In the genomic region with DNA sequence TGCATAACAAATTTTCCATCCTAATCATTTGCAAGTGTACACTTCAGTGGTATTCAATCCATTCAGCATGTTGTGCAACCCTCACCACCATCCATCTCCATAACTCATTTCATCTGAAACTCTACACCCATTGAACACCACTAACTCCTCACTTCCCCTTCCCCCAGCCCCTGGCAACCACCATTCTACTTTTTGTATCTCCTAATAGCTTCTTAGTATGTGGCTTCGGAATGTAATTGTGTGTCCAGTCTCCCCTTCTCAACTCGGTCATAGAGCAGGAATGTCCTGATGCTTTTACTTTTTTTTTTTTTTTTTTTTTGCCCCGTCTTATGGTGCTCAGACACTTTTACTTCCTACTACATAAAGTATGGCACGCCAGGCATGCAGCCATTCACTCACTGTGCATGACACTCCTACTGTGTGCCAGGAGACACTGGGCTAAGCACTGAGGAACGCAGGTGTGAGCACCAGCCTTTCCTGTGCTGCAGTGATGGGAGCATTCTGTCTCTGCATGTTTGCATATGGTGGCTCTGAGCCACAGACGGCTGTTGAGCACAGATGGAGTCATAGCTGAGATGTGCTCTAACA, we compare ENCODE assay signal across 12 cellular contexts. TPM values are rescaled to one million over a fixed set of nuclear protein-coding genes. Genes with fewer than 3 reads are reported as not detected.
A peak's percentile ranks its signal among the peaks of the same experiment; 100 is the strongest.
DNase-seq lines count a peak whose midpoint lies in the region; ATAC-seq and TF ChIP-seq lines count a peak whose summit lies in the region.
"Had no signal": no experiment of that assay in that cellular context is flagged by ENCODE, and none has a peak within 500 bp of the region (broad histone marks: within the 10 kb centered on the region; RNA-seq: fewer than 3 reads in every experiment).

No MANE protein-coding gene starts in this region.

- ATAC-seq in natural killer cell (no peak), HG02588 (IDR thresholded peaks at IDR 0.05; ENCODE audit: unreplicated experiment) (no peak)
- ATAC-seq: activated T-cell treated with anti-CD3 and anti-CD28 coated beads, Interleukin-2, amount 50 U/mL, for 72 hours had no signal

- DNase-seq in GM12865 (ENCODE audit: low read depth) (peak; percentile 37), MV-4-11 (lab: John Stamatoyannopoulos, UW) (peak; percentile 97), astrocyte of the spinal cord (ENCODE audit: low read depth, low spot score) (peak; percentile 47), trophoblast cell (peak; percentile 59 to 64), natural killer cell (no peak), mucosa of gallbladder (ENCODE audit: low spot score) (no peak), OCI-M2 (lab: John Stamatoyannopoulos, UW; ENCODE audit: unreplicated experiment) (no peak)
- DNase-seq: activated T-cell treated with anti-CD3 and anti-CD28 coated beads, Interleukin-2, amount 50 U/mL, for 72 hours; effector CD4-positive, alpha-beta T cell; kidney; NCI-H2029 had no signal

- no peak overlapping the region for H2AFZ ChIP-seq in trophoblast cell (ENCODE audit: insufficient read depth, low read length, poor library complexity)

- H2BK5ac ChIP-seq in trophoblast cell (ENCODE audit: low read depth, low read length, poor library complexity) = no peak overlapping the region

- H3K4me1 Mint-ChIP-seq in natural killer cell = no peaks in the 10 kb centered on the region

- WGBS in trophoblast cell (ENCODE audit: extremely low coverage, insufficient coverage, insufficient read length) = no CpG with 5 or more reads among the region's 6 CpGs

- no peak overlapping the region for H4K8ac ChIP-seq in trophoblast cell (ENCODE audit: low read depth, low read length)

- no peak overlapping the region for H3K4me3 Mint-ChIP-seq in natural killer cell
- H3K4me3 Mint-ChIP-seq: activated T-cell treated with anti-CD3 and anti-CD28 coated beads, Interleukin-2, amount 50 U/mL, for 72 hours had no signal

- H3K27ac ChIP-seq in trophoblast cell (ENCODE audit: low read depth, low read length) = no peak overlapping the region

- no peaks in the 10 kb centered on the region for H3K36me3 Mint-ChIP-seq in natural killer cell

- no peak overlapping the region for H3K4ac ChIP-seq in trophoblast cell (ENCODE audit: low read depth, low read length)

- no peak overlapping the region for H3K4me3 ChIP-seq in GM12865 (ENCODE audit: low read depth, low read length)
- no peak overlapping the region for H3K4me3 ChIP-seq in astrocyte of the spinal cord (ENCODE audit: low read depth, low read length)
- no peak overlapping the region for H3K4me3 ChIP-seq in trophoblast cell (ENCODE audit: low read depth, low read length)

- no peak overlapping the region for H3K9ac ChIP-seq in trophoblast cell (ENCODE audit: low read length)

- no peaks in the 10 kb centered on the region for H3K79me1 ChIP-seq in trophoblast cell (ENCODE audit: low read length)

- no peak overlapping the region for H3K4me2 ChIP-seq in trophoblast cell (ENCODE audit: low read length)

- no peaks in the 10 kb centered on the region for H3K36me3 ChIP-seq in trophoblast cell (ENCODE audit: control insufficient read depth in 1 of 2, insufficient read depth in 2 of 2, low read length in 2 of 2)

- H2BK120ac ChIP-seq in trophoblast cell (ENCODE audit: insufficient read depth, low read length, poor library complexity) = no peak overlapping the region

- TF ChIP-seq CTCF in GM12865 (IDR thresholded peaks at IDR 0.05; ENCODE audit: insufficient read depth, low read depth, low read length, missing control alignments) = no peak
- no peak for TF ChIP-seq CTCF in astrocyte of the spinal cord (IDR thresholded peaks at IDR 0.05; ENCODE audit: low read depth, low read length)
- no peak for TF ChIP-seq CTCF in natural killer cell (IDR thresholded peaks at IDR 0.05)

- no peaks in the 10 kb centered on the region for H3K79me2 ChIP-seq in trophoblast cell (ENCODE audit: control insufficient read depth, insufficient read depth, low read length, poor library complexity)

- in situ Hi-C loops in astrocyte of the spinal cord (cut with HindIII; ENCODE audit: low sequenced_read_pairs) = no loop called here

- no peaks in the 10 kb centered on the region for H3K9me3 Mint-ChIP-seq in natural killer cell
- H3K9me3 Mint-ChIP-seq: activated T-cell treated with anti-CD3 and anti-CD28 coated beads, Interleukin-2, amount 50 U/mL, for 72 hours had no signal

- H3K27me3 ChIP-seq in trophoblast cell (ENCODE audit: insufficient read depth, low read length) = no peaks in the 10 kb centered on the region

- H2BK12ac ChIP-seq in trophoblast cell (ENCODE audit: low read length) = no peak overlapping the region

- H3K9me3 ChIP-seq in trophoblast cell (ENCODE audit: insufficient read depth, low read depth, low read length) = no peaks in the 10 kb centered on the region

- H3K14ac ChIP-seq in trophoblast cell (ENCODE audit: low read length) = no peak overlapping the region

- no peak overlapping the region for H3K18ac ChIP-seq in trophoblast cell (ENCODE audit: low read length)

- no peak overlapping the region for H2AK5ac ChIP-seq in trophoblast cell (ENCODE audit: low read length)

- intact Hi-C loops in natural killer cell (cut with micrococcal nuclease) = no loop called here

- H3K27ac Mint-ChIP-seq in natural killer cell = no peak overlapping the region
- H3K27ac Mint-ChIP-seq: activated T-cell treated with anti-CD3 and anti-CD28 coated beads, Interleukin-2, amount 50 U/mL, for 72 hours had no signal

- H4K12ac ChIP-seq in trophoblast cell (ENCODE audit: low read depth, low read length) = no peak overlapping the region

- H3K23ac ChIP-seq in trophoblast cell (ENCODE audit: low read length) = no peak overlapping the region

- H3K27me3 Mint-ChIP-seq in natural killer cell (ENCODE audit: low read depth in 2 of 2) = peaks cover 2 to 11% of the 10 kb centered on the region in 2 donors

- H4K91ac ChIP-seq in trophoblast cell (ENCODE audit: low read depth, low read length) = no peak overlapping the region

- peaks cover 2% of the 10 kb centered on the region in 2 experiments for H3K4me1 ChIP-seq in trophoblast cell (ENCODE audit: control insufficient read depth in 1 of 2, insufficient read depth in 2 of 2, low read length in 2 of 2)

RNA-seq across cellular contexts. Expression of gene HCK, which starts 15.3 kb away (rescaled TPM):
- 0.04 TPM in 1 of 2 replicates, not detected in the other for polyA plus RNA-seq in trophoblast cell (2013)
- total RNA-seq in natural killer cell (10 to 100 TPM in 2 of 3 donors, 1 to 10 TPM in 1; 6.3 to 31.6 (median 12.4) TPM), mucosa of gallbladder (11.7 TPM)

RNA-seq across cellular contexts. Expression of gene TM9SF4, which starts 42.2 kb away (rescaled TPM):
- polyA plus RNA-seq in trophoblast cell (2013) = 56.8 and 57.8 TPM in 2 replicates
- total RNA-seq in natural killer cell (10 to 100 TPM; 35.8 to 42.8 (median 41.2) TPM), mucosa of gallbladder (60.7 TPM)

RNA-seq across cellular contexts. Expression of gene CCM2L, which starts 57.1 kb away (rescaled TPM):
- polyA plus RNA-seq in trophoblast cell (2013) = 0.24 and 0.25 TPM in 2 replicates
- total RNA-seq in natural killer cell = not detected
- 5.6 TPM for total RNA-seq in mucosa of gallbladder
- total RNA-seq: activated T-cell treated with anti-CD3 and anti-CD28 coated beads, Interleukin-2, amount 50 U/mL, for 72 hours had no signal

Comparison
In these comparisons a context has a peak if more than half of its experiments do, and no peak if none do; other contexts are left out.
1. DNase-seq: peak in GM12865 (single experiment), MV-4-11 (single experiment), astrocyte of the spinal cord (single experiment) and trophoblast cell (2 of 2); none in natural killer cell (single experiment), mucosa of gallbladder (single experiment) and OCI-M2 (single experiment).